18 cellular contexts compared by ENCODE assay signal in the genomic region with DNA sequence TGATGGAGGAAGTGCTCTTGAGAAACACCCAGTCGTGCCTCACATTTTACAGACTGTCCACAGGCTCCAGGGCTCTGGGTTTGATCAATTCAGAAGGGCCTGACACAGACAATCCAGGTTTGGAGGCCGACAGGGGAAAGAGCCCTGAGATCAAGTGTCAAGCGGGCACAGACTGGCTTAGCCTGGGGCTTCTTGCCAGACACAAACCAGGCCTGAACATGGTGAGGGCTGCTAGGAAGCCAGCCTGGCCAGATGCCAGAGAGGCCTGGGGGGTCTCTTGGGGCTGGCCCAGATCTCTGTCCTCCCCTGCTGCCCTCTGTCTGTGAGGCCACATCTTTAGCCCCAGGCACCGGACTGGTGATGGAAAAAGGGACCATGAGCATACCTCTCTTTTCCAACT.
A peak's percentile ranks its signal among the peaks of the same experiment; 100 is the strongest.
DNase-seq lines count a peak whose midpoint lies in the region; FAIRE-seq and TF ChIP-seq lines count a peak whose summit lies in the region.
"Had no signal": no experiment of that assay in that cellular context is flagged by ENCODE, and none has a peak within 500 bp of the region (broad histone marks: within the 10 kb centered on the region; RNA-seq: fewer than 3 reads in every experiment).

No MANE protein-coding gene starts in this region.

- no peak overlapping the region for H3K14ac ChIP-seq in neuronal stem cell (ENCODE audit: low read length)

- H3K4me3 ChIP-seq in H7 (ENCODE audit: insufficient read depth, low read depth, low read length), result no peak overlapping the region
- no peak overlapping the region for H3K4me3 ChIP-seq in coronary artery
- no peak overlapping the region for H3K4me3 ChIP-seq in neuronal stem cell (ENCODE audit: low read length in 2 of 2)
- H3K4me3 ChIP-seq: BLaER1 treated with 17β-estradiol and CSF1 and Interleukin-3, amounts not matched to agents 10 nM and 100 nM; SK-N-MC had no signal

- H4K8ac ChIP-seq in neuronal stem cell (ENCODE audit: low read depth, low read length), result no peak overlapping the region

- H3K9me3 ChIP-seq in neuronal stem cell (replicated peaks in 1 of 2; ENCODE audit: control insufficient read depth in 2 of 2, insufficient read depth in 1 of 2, low read depth in 1 of 2, low read length in 2 of 2), result no peaks in the 10 kb centered on the region
- H3K9me3 ChIP-seq: BLaER1 treated with 17β-estradiol and CSF1 and Interleukin-3, amounts not matched to agents 10 nM and 100 nM had no signal

- H2AFZ ChIP-seq in neuronal stem cell (ENCODE audit: low read length), result no peak overlapping the region

- H3K36me3 ChIP-seq in H7 (replicated peaks; ENCODE audit: control insufficient read depth, insufficient read depth, low read length) (no peaks in the 10 kb centered on the region), neuronal stem cell (replicated peaks in 1 of 2; ENCODE audit: control insufficient read depth in 2 of 2, insufficient read depth in 2 of 2, low read length in 2 of 2) (no peaks in the 10 kb centered on the region)
- H3K36me3 ChIP-seq: BLaER1 treated with 17β-estradiol and CSF1 and Interleukin-3, amounts not matched to agents 10 nM and 100 nM had no signal

- no peak overlapping the region for H3K23ac ChIP-seq in neuronal stem cell (ENCODE audit: low read depth, low read length, poor library complexity)

- peak overlapping the region; percentile 11 for H2BK15ac ChIP-seq in neuronal stem cell (ENCODE audit: low read length)

- H3K79me1 ChIP-seq in neuronal stem cell (ENCODE audit: low read depth, low read length), result no peaks in the 10 kb centered on the region

- H3K4me2 ChIP-seq in neuronal stem cell (ENCODE audit: insufficient read depth, low read length, poor library complexity, severe bottlenecking), result no peak overlapping the region
- H3K4me2 ChIP-seq: BLaER1 treated with 17β-estradiol and CSF1 and Interleukin-3, amounts not matched to agents 10 nM and 100 nM had no signal

- peak; percentile 1 for DNase-seq in activated CD8-positive, alpha-beta memory T cell treated with anti-CD3 and anti-CD28 coated beads for 24 hours
- no peak for DNase-seq in activated CD8-positive, alpha-beta memory T cell treated with anti-CD3 and anti-CD28 coated beads, Interleukin-2, amount 50 U/mL, for 4 hours
- DNase-seq in H7 (peak; percentile 18), coronary artery (ENCODE audit: low spot score) (peak; percentile 72), neuronal stem cell (ENCODE audit: low spot score) (no peak), urothelium cell line (ENCODE audit: low spot score) (no peak), NAMALWA (ENCODE audit: low spot score) (no peak)
- DNase-seq: CD8-positive, alpha-beta memory T cell; KG1; NCI-H1092 treated with DMSO at 0.1 percent for 48 hours; NCI-H226; NCI-H526; OCI-M1 had no signal

- peaks cover 0 to 3% of the 10 kb centered on the region in 2 donors for H3K4me1 ChIP-seq in neuronal stem cell (ENCODE audit: control insufficient read depth in 2 of 2, insufficient read depth in 1 of 2, low read depth in 1 of 2, low read length in 2 of 2)

- TF ChIP-seq CTCF in coronary artery (IDR thresholded peaks at IDR 0.05), result no peak

- peak overlapping the region; percentile 16 for H3K18ac ChIP-seq in neuronal stem cell (ENCODE audit: low read length)

- H4K91ac ChIP-seq in neuronal stem cell (ENCODE audit: low read depth, low read length, poor library complexity), result no peak overlapping the region

- no peak overlapping the region for H3K9ac ChIP-seq in neuronal stem cell (ENCODE audit: low read depth, low read length, poor library complexity)
- H3K9ac ChIP-seq: BLaER1 treated with 17β-estradiol and CSF1 and Interleukin-3, amounts not matched to agents 10 nM and 100 nM had no signal

- H2BK5ac ChIP-seq in neuronal stem cell (ENCODE audit: low read length), result no peak overlapping the region

- no peak for FAIRE-seq in urothelium cell line (lab: Jason Lieb, UNC)
- FAIRE-seq: A204.1, GM12892 had no signal

- H3K27me3 ChIP-seq in H7 (ENCODE audit: control insufficient read depth, insufficient read depth, low read length) (no peaks in the 10 kb centered on the region), neuronal stem cell (ENCODE audit: control insufficient read depth in 3 of 3, insufficient read depth in 3 of 3, low read depth in 1 of 3, low read length in 3 of 3) (no peaks in the 10 kb centered on the region)
- H3K27me3 ChIP-seq: BLaER1 treated with 17β-estradiol and CSF1 and Interleukin-3, amounts not matched to agents 10 nM and 100 nM had no signal

- H2BK12ac ChIP-seq in neuronal stem cell (ENCODE audit: low read length), result no peak overlapping the region

- WGBS in neuronal stem cell (ENCODE audit: extremely low coverage in 2 of 2, insufficient read length in 2 of 2, insufficient replicate concordance in 1 of 2), 2 donors, result no CpG with 5 or more reads among the region's 4 CpGs

- H2AK5ac ChIP-seq in neuronal stem cell (ENCODE audit: low read depth, low read length), result no peak overlapping the region

- H3K27ac ChIP-seq in coronary artery (no peak overlapping the region), neuronal stem cell (replicated peaks; ENCODE audit: low read length) (no peak overlapping the region)
- H3K27ac ChIP-seq: BLaER1 treated with 17β-estradiol and CSF1 and Interleukin-3, amounts not matched to agents 10 nM and 100 nM; RWPE1; SK-N-MC had no signal

- no peak overlapping the region for H2BK120ac ChIP-seq in neuronal stem cell (ENCODE audit: low read depth, low read length)

- H3K4ac ChIP-seq in neuronal stem cell (ENCODE audit: low read length), result no peak overlapping the region

Comparison
In these comparisons a context has a peak if more than half of its experiments do, and no peak if none do; other contexts are left out.
1. DNase-seq: peak in activated CD8-positive, alpha-beta memory T cell treated with anti-CD3 and anti-CD28 coated beads for 24 hours (single experiment), H7 (single experiment) and coronary artery (single experiment); none in activated CD8-positive, alpha-beta memory T cell treated with anti-CD3 and anti-CD28 coated beads, Interleukin-2, amount 50 U/mL, for 4 hours (single experiment), neuronal stem cell (single experiment), urothelium cell line (single experiment) and NAMALWA (single experiment).